Comparison of ENCODE assay signal across 8 cellular contexts in the genomic region with DNA sequence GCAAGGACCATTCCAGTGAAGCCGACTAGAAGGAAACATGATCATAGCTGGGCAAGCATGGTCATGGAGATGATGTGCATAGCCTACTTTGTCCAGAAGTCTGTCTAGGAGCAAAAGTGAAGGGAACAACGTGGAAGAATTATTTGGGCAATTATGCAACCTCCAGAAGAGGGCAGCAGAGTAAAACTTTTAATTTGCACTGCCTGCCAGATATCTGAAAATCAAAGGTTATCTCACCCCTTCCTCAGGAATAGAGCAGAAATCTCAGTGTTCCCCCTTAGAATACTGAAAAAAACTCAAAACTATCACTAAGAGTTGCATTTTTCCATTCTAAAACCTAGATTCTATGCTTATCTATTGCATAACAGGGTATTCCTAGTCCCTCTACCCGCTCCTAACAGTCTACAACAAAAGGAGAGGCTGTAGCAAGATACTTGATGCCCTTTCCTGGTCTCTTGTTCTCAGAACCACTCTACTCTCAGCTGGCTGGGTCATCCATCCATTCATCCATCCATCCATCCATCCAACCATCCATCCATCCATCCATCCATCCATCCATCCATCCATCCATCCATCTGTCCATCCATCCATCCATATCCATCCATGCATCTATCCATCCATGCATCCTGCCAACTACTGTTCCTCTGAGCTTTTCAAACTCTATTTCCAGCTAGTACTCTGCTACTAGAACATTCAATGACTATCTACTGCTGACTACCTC. TPM values are rescaled to one million over a fixed set of nuclear protein-coding genes. Genes with fewer than 3 reads are reported as not detected.
A peak's percentile ranks its signal among the peaks of the same experiment; 100 is the strongest.
DNase-seq lines count a peak whose midpoint lies in the region; ATAC-seq, FAIRE-seq and TF ChIP-seq lines count a peak whose summit lies in the region.

No MANE protein-coding gene starts in this region.

- H3K9me2 ChIP-seq in OCI-LY7 (ENCODE audit: insufficient read depth, low read length) = no peaks in the 10 kb centered on the region

- CTCF ChIA-PET in HEK293 (lab: Yijun Ruan, JAX) = interaction anchor here (0.5 to 3.7 kb wide), 40 partner anchors 10 to 966 kb away, joined by 3 to 44 read pairs (median 4); no protein-coding TSS in a partner anchor
- CTCF ChIA-PET in OCI-LY7 (lab: Charles Lee; ENCODE audit: unreplicated experiment) = interaction anchor here (1.2 to 1.7 kb wide), 2 partner anchors 237 to 630 kb away, joined by 3 read pairs; no protein-coding TSS in a partner anchor

- no peak overlapping the region for H3K9ac ChIP-seq in kidney (ENCODE audit: low read length in 2 of 2)

- H3K36me3 ChIP-seq in HEK293 (ENCODE audit: control insufficient read depth in 2 of 2, insufficient read depth in 1 of 2, low read length in 2 of 2) (no peaks in the 10 kb centered on the region), OCI-LY7 (ENCODE audit: insufficient read depth, low read length) (peaks cover 10% of the 10 kb centered on the region), brain microvascular endothelial cell (replicated peaks) (no peaks in the 10 kb centered on the region), kidney (ENCODE audit: control insufficient read depth in 1 of 2, insufficient read depth in 2 of 2, low read length in 2 of 2) (no peaks in the 10 kb centered on the region), thoracic aorta (no peaks in the 10 kb centered on the region)

- H3K4me3 ChIP-seq in HEK293 (ENCODE audit: low read depth, low read length) (no peak overlapping the region), OCI-LY7 (ENCODE audit: low read depth, low read length, poor library complexity, severe bottlenecking) (no peak overlapping the region), brain microvascular endothelial cell (ENCODE audit: low read depth, low read length) (no peak overlapping the region), kidney (ENCODE audit: low read length in 2 of 2) (no peak overlapping the region), thoracic aorta (no peak overlapping the region)

- in situ Hi-C loops in brain microvascular endothelial cell (cut with HindIII; ENCODE audit: low pct_ligation_motif_present, low sequenced_read_pairs) = loop anchor here (25.0 kb wide), 1 partner anchor 361 kb away; no protein-coding TSS in a partner anchor

- peak; percentile 58 for DNase-seq in NCI-H82 (lab: John Stamatoyannopoulos, UW)
- DNase-seq in NCI-H82 treated with DMSO at 0.1 percent for 48 hours (lab: John Stamatoyannopoulos, UW; ENCODE audit: unreplicated experiment) = no peak
- peak; percentile 65 for DNase-seq in OCI-LY7 (ENCODE audit: low spot score)
- peak; percentile 37 for DNase-seq in brain microvascular endothelial cell
- DNase-seq in kidney = no peak
- DNase-seq in thoracic aorta (ENCODE audit: low spot score) = no peak
- DNase-seq in occipital lobe (lab: John Stamatoyannopoulos, UW) = no peak

- no peak for ATAC-seq in thoracic aorta (ENCODE audit: insufficient number of reproducible peaks, low FRiP score, low read depth)

- H3K9me3 ChIP-seq in HEK293 (ENCODE audit: control insufficient read depth, insufficient read depth, low read depth, low read length) (no peaks in the 10 kb centered on the region), OCI-LY7 (ENCODE audit: low read length) (no peaks in the 10 kb centered on the region), kidney (ENCODE audit: control insufficient read depth in 1 of 2, low read length in 2 of 2) (no peaks in the 10 kb centered on the region), thoracic aorta (no peaks in the 10 kb centered on the region)

- 0 out of 2 replicates have a peak, but pooled peaks have one; percentile 50 for TF ChIP-seq CTCF in HEK293 (tag by site-specific recombination; IDR thresholded peaks at IDR 0.05)
- TF ChIP-seq CTCF in OCI-LY7 (conservative IDR thresholded peaks at IDR 0.05; ENCODE audit: low read length) = peak; percentile 88
- TF ChIP-seq CTCF in brain microvascular endothelial cell (IDR thresholded peaks at IDR 0.05; ENCODE audit: low read depth, low read length, missing control alignments) = peak; percentile 68
- TF ChIP-seq CTCF in kidney (IDR thresholded peaks at IDR 0.05; ENCODE audit: borderline replicate concordance, extremely low read depth, insufficient read depth) = peak; percentile 73
- peak; percentile 67 for TF ChIP-seq CTCF in thoracic aorta (IDR thresholded peaks at IDR 0.05)

- POLR2A ChIA-PET in HEK293 (lab: Yijun Ruan, JAX) (no interaction called here), OCI-LY7 (lab: Charles Lee) (interaction anchor here (1.1 to 1.7 kb wide), 3 partner anchors 8 to 230 kb away, joined by 4 read pairs; no protein-coding TSS in a partner anchor)

- FAIRE-seq in kidney (lab: Jason Lieb, UNC) = no peak

- H2AFZ ChIP-seq in OCI-LY7 (ENCODE audit: low read length) = no peak overlapping the region

- H3K4me1 ChIP-seq in HEK293 (ENCODE audit: control insufficient read depth, insufficient read depth, low read length) = no peaks in the 10 kb centered on the region
- no peaks in the 10 kb centered on the region for H3K4me1 ChIP-seq in OCI-LY7 (ENCODE audit: insufficient read depth, low read length, poor library complexity, severe bottlenecking)
- H3K4me1 ChIP-seq in kidney (ENCODE audit: control insufficient read depth in 1 of 2, insufficient read depth in 1 of 2, low read depth in 1 of 2, low read length in 2 of 2) = no peaks in the 10 kb centered on the region
- H3K4me1 ChIP-seq in thoracic aorta (ENCODE audit: control insufficient read depth in 1 of 2, low read depth in 2 of 2) = no peaks in the 10 kb centered on the region

- no TSS peak for BruUV-seq in OCI-LY7 (replicated peaks; lab: Mats Ljungman, UMichigan)

- no peaks in the 10 kb centered on the region for H3K79me2 ChIP-seq in OCI-LY7 (ENCODE audit: insufficient read depth, low read depth, low read length)

- no peak overlapping the region for H3K4me2 ChIP-seq in OCI-LY7 (ENCODE audit: low read length)

- H3K27me3 ChIP-seq in brain microvascular endothelial cell (replicated peaks) = no peaks in the 10 kb centered on the region
- H3K27me3 ChIP-seq in thoracic aorta (replicated peaks; ENCODE audit: insufficient read depth) = no peaks in the 10 kb centered on the region

- H3K27ac ChIP-seq in HEK293 (ENCODE audit: extremely low read depth, low read depth, low read length) (no peak overlapping the region), OCI-LY7 (ENCODE audit: low read depth, low read length, poor library complexity, severe bottlenecking) (no peak overlapping the region), brain microvascular endothelial cell (no peak overlapping the region), kidney (ENCODE audit: low read depth in 2 of 2, low read length in 2 of 2) (no peak overlapping the region), thoracic aorta (no peak overlapping the region)

- no peaks in the 10 kb centered on the region for H4K20me1 ChIP-seq in OCI-LY7 (ENCODE audit: insufficient read depth, low read length)

- intact Hi-C loops in OCI-LY7 (cut with micrococcal nuclease; ENCODE audit: unreplicated experiment) (loop anchor here (1.0 to 2.0 kb wide), 4 partner anchors 237 to 630 kb away; no protein-coding TSS in a partner anchor), kidney (cut with DNase I) (loop anchor here (5.0 kb wide), 1 partner anchor 316 kb away; no protein-coding TSS in a partner anchor)

TF ChIP-seq in HEK293, 187 proteins besides CTCF, POLR2A, EP300 and RAD21:
- TF ChIP-seq ZNF366 (tag by site-specific recombination; conservative IDR thresholded peaks at IDR 0.05) (peak; percentile 97), ZNF660 (tag by site-specific recombination; IDR thresholded peaks at IDR 0.05) (peak; percentile 77), ZNF654 (tag by site-specific recombination; IDR thresholded peaks at IDR 0.05; ENCODE audit: low read depth) (peak; percentile 91), ZFHX2 (tag by site-specific recombination; conservative IDR thresholded peaks at IDR 0.05) (no peak), ZBTB17 (tag by site-specific recombination; IDR thresholded peaks at IDR 0.05) (peak; percentile 33; the same call in 1 of the 2 replicates)

RNA-seq across cellular contexts. Expression of a gene that starts 8.4 kb away (rescaled TPM):
- total RNA-seq in OCI-LY7 (2014; rRNA removed; shearing (Covaris generic)) = 5.0 and 6.7 TPM in 2 replicates
- total RNA-seq in OCI-LY7 (2022) (13.3 and 14.5 TPM in 2 replicates), kidney (9.3 TPM), thoracic aorta (1 to 10 TPM; 5.1 to 8.8 TPM), occipital lobe (4.7 TPM)
- 8.0 TPM for polyA plus RNA-seq in kidney (ENCODE audit: insufficient read depth, low read depth, low replicate concordance)

RNA-seq across cellular contexts. Expression of a gene that starts 50.9 kb away (rescaled TPM):
- 12.6 and 51.9 TPM in 2 replicates for total RNA-seq in OCI-LY7 (2014; rRNA removed; shearing (Covaris generic))
- total RNA-seq in OCI-LY7 (2022) = 25.3 and 29.2 TPM in 2 replicates
- total RNA-seq in kidney = 25.1 TPM
- polyA plus RNA-seq in kidney (ENCODE audit: insufficient read depth, low read depth, low replicate concordance) = 4.7 TPM
- 10 to 100 TPM; 15.4 to 39.4 TPM for total RNA-seq in thoracic aorta
- total RNA-seq in occipital lobe = 54.1 TPM

Comparison
In these comparisons a context has a peak if more than half of its experiments do, and no peak if none do; other contexts are left out.
1. DNase-seq: peak in NCI-H82 (single experiment), OCI-LY7 (single experiment) and brain microvascular endothelial cell (single experiment); none in NCI-H82 treated with DMSO at 0.1 percent for 48 hours (single experiment), kidney (single experiment), thoracic aorta (single experiment) and occipital lobe (single experiment).
2. Peak in every context shown above with its lines, with median percentiles within 50 percentile points of each other: CTCF ChIP-seq.